In genomic region chr11:31958086-31958735, GRCh38 we compare ENCODE assay signal across 1 cellular context.
TF ChIP-seq lines count a peak whose summit lies in the region.

No MANE protein-coding gene starts in this region.

TF ChIP-seq in GM12878, 131 proteins besides CTCF, POLR2A, EP300 and RAD21 (continued from another document):
- no peak for TF ChIP-seq ZBTB4 (CRISPR knock-in tag; IDR thresholded peaks at IDR 0.05)
- TF ChIP-seq ZNF592 (IDR thresholded peaks at IDR 0.05) = no peak
- no peak for TF ChIP-seq E2F8 (IDR thresholded peaks at IDR 0.05; ENCODE audit: low read depth, partially characterized antibody)
- no peak for TF ChIP-seq ZBED1 (IDR thresholded peaks at IDR 0.05; ENCODE audit: borderline replicate concordance)
- no peak for TF ChIP-seq YBX1 (IDR thresholded peaks at IDR 0.05)
- TF ChIP-seq POLR2AphosphoS5 (IDR thresholded peaks at IDR 0.05; ENCODE audit: low read length) = no peak
- TF ChIP-seq RUNX3 (IDR thresholded peaks at IDR 0.05; ENCODE audit: low read length) = 0 out of 2 replicates have a peak, but pooled peaks have one; percentile 17
- no peak for TF ChIP-seq MTA2 (IDR thresholded peaks at IDR 0.05; ENCODE audit: low read depth)
- TF ChIP-seq NRF1 (conservative IDR thresholded peaks at IDR 0.05; ENCODE audit: low read depth, low read length) = no peak
